28 cellular contexts compared by ENCODE assay signal in genomic region chr9:72758944-72759343, GRCh38.
"Had no signal": no experiment of that assay in that cellular context is flagged by ENCODE, and none has a peak within 500 bp of the region (broad histone marks: within the 10 kb centered on the region; RNA-seq: fewer than 3 reads in every experiment).

No MANE protein-coding gene starts in this region.

- H3K36me3 ChIP-seq: esophagus squamous epithelium, gastrocnemius medialis, heart right ventricle, left lung, lower lobe of right lung had no signal

- H3K4me1 ChIP-seq: esophagus squamous epithelium, gastrocnemius medialis, heart right ventricle, left lung, lower lobe of right lung had no signal

- DNase-seq: dermis blood vessel endothelial cell; dorsolateral prefrontal cortex; effector CD8-positive, alpha-beta T cell; effector memory CD8-positive, alpha-beta T cell; endodermal cell; erythroblast; esophagus squamous epithelium; foreskin fibroblast; foreskin melanocyte; gastrocnemius medialis; glutamatergic neuron; head of caudate nucleus; heart right ventricle; hippocampal formation; left cardiac atrium; left lung; left ventricle myocardium superior; lower lobe of right lung; mesenchymal stem cell; mucosa of descending colon; naive B cell had no signal

- H3K9me3 ChIP-seq: esophagus squamous epithelium, gastrocnemius medialis, heart right ventricle, left lung, lower lobe of right lung, mucosa of descending colon had no signal

- H3K27me3 ChIP-seq: left lung had no signal

- H3K4me3 ChIP-seq: coronary artery, dorsolateral prefrontal cortex, esophagus squamous epithelium, gastrocnemius medialis, heart right ventricle, left lung, lower lobe of right lung, mucosa of descending colon had no signal

- FAIRE-seq: colon, endometrium, islet of Langerhans, keratinocyte had no signal

- H3K27ac ChIP-seq: coronary artery, dorsolateral prefrontal cortex, epithelial cell of prostate, esophagus squamous epithelium, gastrocnemius medialis, heart right ventricle, left lung, lower lobe of right lung had no signal

- ATAC-seq: effector memory CD8-positive, alpha-beta T cell; esophagus mucosa; gastrocnemius medialis; heart right ventricle; left cardiac atrium; left lung; left ventricle myocardium superior; lower lobe of right lung; mucosa of descending colon had no signal
